Comparison of ENCODE assay signal across 20 cellular contexts in the genomic region with DNA sequence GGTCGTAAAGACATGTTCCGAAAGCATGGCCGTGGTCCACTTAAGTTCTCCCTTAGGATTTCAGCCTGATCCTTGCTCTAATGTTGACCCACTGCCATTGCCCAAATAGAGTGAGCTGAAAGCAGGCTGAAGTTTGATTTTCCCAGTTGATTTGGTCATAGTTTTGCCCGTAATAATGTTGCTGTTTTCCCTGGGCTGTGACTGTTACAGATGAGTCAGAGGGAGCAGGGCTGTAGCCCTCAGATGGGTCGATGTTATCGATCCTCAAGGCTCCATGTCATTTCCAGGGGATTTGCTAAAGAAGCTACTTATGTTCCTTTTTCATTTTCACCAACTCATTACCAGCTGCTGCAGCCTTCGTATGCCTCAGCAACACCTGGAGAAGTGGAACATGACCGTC.
DNase-seq lines count a peak whose midpoint lies in the region; ATAC-seq, FAIRE-seq and TF ChIP-seq lines count a peak whose summit lies in the region.
"Had no signal": no experiment of that assay in that cellular context is flagged by ENCODE, and none has a peak within 500 bp of the region (broad histone marks: within the 10 kb centered on the region; RNA-seq: fewer than 3 reads in every experiment).

No MANE protein-coding gene starts in this region.

- peak; percentile 91 for DNase-seq in NCI-H1092 treated with DMSO at 0.1 percent for 48 hours (lab: John Stamatoyannopoulos, UW)
- DNase-seq in NCI-H1092 (lab: John Stamatoyannopoulos, UW): no peak
- no peak for DNase-seq in HTR-8/SVneo (ENCODE audit: insufficient read length, low spot score)
- peak; percentile 54 for DNase-seq in fibroblast of mammary gland (ENCODE audit: low read depth)
- no peak for DNase-seq in tibial artery
- DNase-seq in Right ventricle myocardium superior: no peak
- no peak for DNase-seq in NCI-H1417 treated with DMSO at 0.1 percent for 48 hours (lab: John Stamatoyannopoulos, UW)
- DNase-seq in central memory CD4-positive, alpha-beta T cell: no peak
- DNase-seq: 8988T, DMS79, GDM1, GOT3, MG63, NCI-H2081 treated with DMSO at 0.1 percent for 48 hours, NCI-H446 treated with DMSO at 0.1 percent for 48 hours, NCI-H82 had no signal

- FAIRE-seq in HTR-8/SVneo (lab: Jason Lieb, UNC): peak; percentile 60
- FAIRE-seq: GM12892, RCC 7860 had no signal

- H3K4me1 ChIP-seq in tibial artery: peaks cover 0 to 44% (median 31%) of the 10 kb centered on the region in 4 donors
- H3K4me1 ChIP-seq: BLaER1 had no signal

- H3K36me3 ChIP-seq in tibial artery: no peaks in the 10 kb centered on the region
- H3K36me3 ChIP-seq: BLaER1, MG63 had no signal

- H3K27me3 ChIP-seq in tibial artery: no peaks in the 10 kb centered on the region
- H3K27me3 ChIP-seq: BLaER1, MG63 had no signal

- H3K9me3 ChIP-seq in tibial artery: no peaks in the 10 kb centered on the region

- no peak for TF ChIP-seq CTCF in fibroblast of mammary gland (conservative IDR thresholded peaks at IDR 0.05; ENCODE audit: control insufficient read depth, insufficient read depth, low read depth, low read length)
- no peak for TF ChIP-seq CTCF in tibial artery (IDR thresholded peaks at IDR 0.05)

- H3K4me3 ChIP-seq in fibroblast of mammary gland (ENCODE audit: control insufficient read depth, low read depth, low read length) (no peak overlapping the region), tibial artery (no peak overlapping the region)
- H3K4me3 ChIP-seq: BLaER1, MG63 had no signal

- intact Hi-C loops in tibial artery (cut with DNase I; ENCODE audit: low total_unique reads) (no loop called here), Right ventricle myocardium superior (cut with DNase I) (no loop called here)

- ATAC-seq in Right ventricle myocardium superior (ENCODE audit: poor library complexity): no peak

- peak overlapping the region; percentile 47 to 74 for H3K27ac ChIP-seq in tibial artery
- H3K27ac ChIP-seq: BLaER1, KMS-11 had no signal

Comparison
In these comparisons a context has a peak if more than half of its experiments do, and no peak if none do; other contexts are left out.
1. DNase-seq: peak in NCI-H1092 treated with DMSO at 0.1 percent for 48 hours (single experiment) and fibroblast of mammary gland (single experiment); none in NCI-H1092 (single experiment), HTR-8/SVneo (single experiment), tibial artery (0 of 2), Right ventricle myocardium superior (single experiment), NCI-H1417 treated with DMSO at 0.1 percent for 48 hours (single experiment) and central memory CD4-positive, alpha-beta T cell (single experiment).